In the genomic region with DNA sequence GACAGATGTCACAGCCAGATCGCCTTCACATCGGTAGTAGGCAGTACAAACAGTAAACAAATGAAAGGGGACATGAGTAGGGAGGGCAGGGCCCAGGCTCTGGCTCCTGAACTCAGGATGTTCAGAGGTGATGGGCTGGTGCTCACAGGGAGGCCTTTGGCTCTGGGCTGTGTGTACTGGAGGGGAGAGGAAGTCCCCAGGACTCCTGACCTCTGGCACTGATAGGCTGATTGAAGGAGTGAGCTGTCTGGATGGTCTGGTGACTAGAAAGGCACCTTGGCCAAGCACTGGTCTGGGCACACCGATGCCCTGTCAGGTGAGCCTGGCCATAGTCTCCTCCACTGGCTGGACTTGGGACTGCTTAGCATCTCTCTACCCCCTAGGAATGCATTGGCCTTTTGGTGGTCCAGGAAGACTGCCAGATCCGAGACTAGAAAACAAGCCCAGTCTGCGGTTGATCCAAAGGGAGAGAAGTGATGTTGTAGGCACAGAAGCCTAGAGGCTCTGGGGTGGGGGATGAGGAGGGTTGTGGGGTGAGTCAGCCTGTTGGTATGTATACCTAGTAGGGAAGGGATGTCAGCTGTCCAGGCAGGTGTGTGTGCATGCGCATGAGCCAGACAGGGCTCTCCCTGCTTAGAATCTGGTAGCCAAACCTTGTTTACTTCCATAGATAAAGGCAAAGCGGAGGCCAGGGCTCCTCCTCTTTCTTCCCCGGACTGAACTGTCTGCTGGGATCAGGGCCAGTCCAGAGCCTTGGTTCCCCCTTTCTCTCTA, we compare ENCODE assay signal across 6 cellular contexts. TPM values are rescaled to one million over a fixed set of nuclear protein-coding genes. Genes with fewer than 3 reads are reported as not detected.
DNase-seq lines count a peak whose midpoint lies in the region; TF ChIP-seq lines count a peak whose summit lies in the region.

No MANE protein-coding gene starts in this region.

- H3K4me3 ChIP-seq in spleen = peak overlapping the region in 1 of 8 donors; percentile 96

- no peak overlapping the region for H3K4me3 Mint-ChIP-seq in chondrocyte (ENCODE audit: unreplicated experiment)

- WGBS in spleen, 5 donors = 84 to 94% (median 89%) methylated on average over 8 of the region's 8 CpGs

- intact Hi-C loops in spleen (cut with DNase I; ENCODE audit: low total_unique reads) = no loop called here

- H3K4me1 ChIP-seq in spleen = peaks cover 17 to 50% (median 46%) of the 10 kb centered on the region in 6 donors

- no peak for TF ChIP-seq CTCF in chondrocyte (IDR thresholded peaks at IDR 0.05)
- TF ChIP-seq CTCF in spleen (IDR thresholded peaks at IDR 0.05 in 8 of 11, conservative IDR thresholded peaks at IDR 0.05 in 3 of 11) = no peak

- H3K27me3 ChIP-seq in spleen (replicated peaks in 1 of 7) = peaks cover 0 to 29% (median 16%) of the 10 kb centered on the region in 7 donors

- peaks cover 8% of the 10 kb centered on the region for H3K4me1 Mint-ChIP-seq in chondrocyte (ENCODE audit: low read depth)

- no peaks in the 10 kb centered on the region for H3K36me3 Mint-ChIP-seq in chondrocyte (ENCODE audit: low read depth)

- DNase-seq in NCI-H345 (lab: John Stamatoyannopoulos, UW) (peak; percentile 16), NCI-H345 treated with DMSO at 0.1 percent for 48 hours (lab: John Stamatoyannopoulos, UW; ENCODE audit: unreplicated experiment) (no peak), chondrocyte (ENCODE audit: low spot score) (peak; percentile 61), spleen (peak; percentile 39), GF-D8 (lab: John Stamatoyannopoulos, UW) (no peak), UCSD-AML1 (lab: John Stamatoyannopoulos, UW; ENCODE audit: unreplicated experiment) (no peak)

- peak overlapping the region in 1 of 8 donors; percentile 80 for H3K27ac ChIP-seq in spleen

- TF ChIP-seq POLR2A in spleen (IDR thresholded peaks at IDR 0.05) = no peak

- no peak overlapping the region for H3K27ac Mint-ChIP-seq in chondrocyte (ENCODE audit: unreplicated experiment)

- H3K9me3 Mint-ChIP-seq in chondrocyte (ENCODE audit: low read depth) = no peaks in the 10 kb centered on the region

- peaks cover 0 to 2% (median 0%) of the 10 kb centered on the region in 6 donors for H3K36me3 ChIP-seq in spleen

- peaks cover 11% of the 10 kb centered on the region for H3K27me3 Mint-ChIP-seq in chondrocyte (ENCODE audit: low read depth)

- H3K9me3 ChIP-seq in spleen = no peaks in the 10 kb centered on the region

RNA-seq across cellular contexts. Expression of gene SPINT1, which starts 1.9 kb away (rescaled TPM):
- total RNA-seq in chondrocyte (0.87 to 2.0 TPM (median 0.87 TPM) in 3 replicates), spleen (10 to 100 TPM in 4 of 7 donors, 1 to 10 TPM in 3; 6.5 to 25.8 (median 11.3) TPM)
- polyA plus RNA-seq in spleen = 1 to 10 TPM; 4.8 to 5.6 (median 5.0) TPM

RNA-seq across cellular contexts. Expression of gene PPP1R14D, which starts 17.2 kb away (rescaled TPM):
- total RNA-seq in chondrocyte (not detected in 3 replicates), spleen (not detected)
- polyA plus RNA-seq in spleen = under 1 TPM in 1 of 3 donors, not detected in 2; 0.30 TPM

RNA-seq across cellular contexts. Expression of gene RHOV, which starts 28.3 kb away (rescaled TPM):
- total RNA-seq in chondrocyte (0.12 to 0.31 TPM in 2 of 3 replicates, not detected in the other), spleen (not detected)
- under 1 TPM in 2 of 3 donors, not detected in 1; 0.06 to 0.19 TPM for polyA plus RNA-seq in spleen

RNA-seq across cellular contexts. Expression of gene DNAJC17, which starts 38.4 kb away (rescaled TPM):
- total RNA-seq in chondrocyte = 26.4 to 31.8 TPM (median 29.1 TPM) in 3 replicates
- 10 to 100 TPM; 16.2 to 57.1 (median 41.1) TPM for total RNA-seq in spleen
- polyA plus RNA-seq in spleen = 10 to 100 TPM; 52.5 to 61.5 (median 60.4) TPM

RNA-seq across cellular contexts. Expression of gene ZFYVE19, which starts 38.8 kb away (rescaled TPM):
- total RNA-seq in chondrocyte = 15.5 to 22.5 TPM (median 15.8 TPM) in 3 replicates
- total RNA-seq in spleen = 10 to 100 TPM; 16.1 to 31.1 (median 20.3) TPM
- 10 to 100 TPM; 23.2 to 31.7 (median 27.3) TPM for polyA plus RNA-seq in spleen

Comparison
In these comparisons a context has a peak if more than half of its experiments do, and no peak if none do; other contexts are left out.
1. DNase-seq: peak in NCI-H345 (single experiment), chondrocyte (single experiment) and spleen (single experiment); none in NCI-H345 treated with DMSO at 0.1 percent for 48 hours (single experiment), GF-D8 (single experiment) and UCSD-AML1 (single experiment).